Comparison of ENCODE assay signal across 8 cellular contexts in genomic region chr19:49666120-49666444, GRCh38. TPM values are rescaled to one million over a fixed set of nuclear protein-coding genes. Genes with fewer than 3 reads are reported as not detected.
DNase-seq lines count a peak whose midpoint lies in the region; ATAC-seq, FAIRE-seq and TF ChIP-seq lines count a peak whose summit lies in the region.

No MANE protein-coding gene starts in this region.

- H3K4me3 ChIP-seq in kidney (ENCODE audit: low read length in 2 of 2) (peak overlapping the region; percentile 86 to 98), thoracic aorta (peak overlapping the region; percentile 89)

- peak overlapping the region in 1 of 2 donors; percentile 88 for H3K27ac ChIP-seq in kidney (ENCODE audit: low read depth in 2 of 2, low read length in 2 of 2)
- peak overlapping the region in 1 of 2 donors; percentile 93 for H3K27ac ChIP-seq in thoracic aorta

- intact Hi-C loops in activated CD4-positive, alpha-beta T cell treated with anti-CD3 and anti-CD28 coated beads, Interleukin-2, amount 10 ng/mL, durations not matched to agents 24 days and 14 days (cut with micrococcal nuclease) = loop anchor here (10.0 kb wide), 1 partner anchor 1031 kb away; the partner anchor contains the start of gene DBP
- intact Hi-C loops in kidney (cut with DNase I) = no loop called here

- DNase-seq in activated CD4-positive, alpha-beta T cell treated with anti-CD3 and anti-CD28 coated beads, Interleukin-2, amount 10 ng/mL, durations not matched to agents 24 days and 14 days = no peak
- no peak for DNase-seq in activated CD4-positive, alpha-beta T cell treated with anti-CD3 and anti-CD28 coated beads for 1 hour
- DNase-seq in kidney (no peak), thoracic aorta (ENCODE audit: low spot score) (no peak), NCI-H526 treated with DMSO at 0.1 percent for 48 hours (lab: John Stamatoyannopoulos, UW) (no peak), cerebellar nuclear complex (lab: John Stamatoyannopoulos, UW) (no peak)

- peak overlapping the region; percentile 37 to 60 for H3K9ac ChIP-seq in kidney (ENCODE audit: low read length in 2 of 2)

- H3K9me3 ChIP-seq in kidney (ENCODE audit: control insufficient read depth in 1 of 2, low read length in 2 of 2) (no peaks in the 10 kb centered on the region), thoracic aorta (no peaks in the 10 kb centered on the region)

- no peaks in the 10 kb centered on the region for H3K27me3 ChIP-seq in thoracic aorta (replicated peaks; ENCODE audit: insufficient read depth)

- H3K36me3 ChIP-seq in kidney (ENCODE audit: control insufficient read depth in 1 of 2, insufficient read depth in 2 of 2, low read length in 2 of 2) = peaks cover 2 to 15% of the 10 kb centered on the region in 2 donors
- peaks cover 16% of the 10 kb centered on the region for H3K36me3 ChIP-seq in thoracic aorta

- H3K4me1 Mint-ChIP-seq in activated CD4-positive, alpha-beta T cell treated with anti-CD3 and anti-CD28 coated beads, Interleukin-2, amount 10 ng/mL, durations not matched to agents 24 days and 14 days = peaks cover 39% of the 10 kb centered on the region
- peaks cover 10% of the 10 kb centered on the region for H3K4me1 Mint-ChIP-seq in activated T-helper 17 cell treated with anti-CD3 and anti-CD28 coated beads, Interleukin-2, amount 50 U/mL, for 72 hours

- no peaks in the 10 kb centered on the region for H3K27me3 Mint-ChIP-seq in activated CD4-positive, alpha-beta T cell treated with anti-CD3 and anti-CD28 coated beads, Interleukin-2, amount 10 ng/mL, durations not matched to agents 24 days and 14 days
- H3K27me3 Mint-ChIP-seq in activated T-helper 17 cell treated with anti-CD3 and anti-CD28 coated beads, Interleukin-2, amount 50 U/mL, for 72 hours = no peaks in the 10 kb centered on the region

- peak overlapping the region; percentile 95 for H3K27ac Mint-ChIP-seq in activated CD4-positive, alpha-beta T cell treated with anti-CD3 and anti-CD28 coated beads, Interleukin-2, amount 10 ng/mL, durations not matched to agents 24 days and 14 days
- H3K27ac Mint-ChIP-seq in activated T-helper 17 cell treated with anti-CD3 and anti-CD28 coated beads, Interleukin-2, amount 50 U/mL, for 72 hours = peak overlapping the region; percentile 98

- no peaks in the 10 kb centered on the region for H3K9me3 Mint-ChIP-seq in activated CD4-positive, alpha-beta T cell treated with anti-CD3 and anti-CD28 coated beads, Interleukin-2, amount 10 ng/mL, durations not matched to agents 24 days and 14 days
- no peaks in the 10 kb centered on the region for H3K9me3 Mint-ChIP-seq in activated T-helper 17 cell treated with anti-CD3 and anti-CD28 coated beads, Interleukin-2, amount 50 U/mL, for 72 hours

- peaks cover 28% of the 10 kb centered on the region for H3K36me3 Mint-ChIP-seq in activated CD4-positive, alpha-beta T cell treated with anti-CD3 and anti-CD28 coated beads, Interleukin-2, amount 10 ng/mL, durations not matched to agents 24 days and 14 days (ENCODE audit: low read depth)
- H3K36me3 Mint-ChIP-seq in activated T-helper 17 cell treated with anti-CD3 and anti-CD28 coated beads, Interleukin-2, amount 50 U/mL, for 72 hours (ENCODE audit: low read depth) = peaks cover 62% of the 10 kb centered on the region

- no peak for ATAC-seq in activated T-helper 17 cell treated with anti-CD3 and anti-CD28 coated beads, Interleukin-2, amount 50 U/mL, for 72 hours (replicated peaks)
- ATAC-seq in thoracic aorta (ENCODE audit: insufficient number of reproducible peaks, low FRiP score, low read depth) (no peak), GM18907 (IDR thresholded peaks at IDR 0.05; ENCODE audit: unreplicated experiment) (no peak)

- peak overlapping the region; percentile 97 for H3K4me3 Mint-ChIP-seq in activated CD4-positive, alpha-beta T cell treated with anti-CD3 and anti-CD28 coated beads, Interleukin-2, amount 10 ng/mL, durations not matched to agents 24 days and 14 days
- peak overlapping the region; percentile 99 for H3K4me3 Mint-ChIP-seq in activated T-helper 17 cell treated with anti-CD3 and anti-CD28 coated beads, Interleukin-2, amount 50 U/mL, for 72 hours

- FAIRE-seq in kidney (lab: Jason Lieb, UNC) = no peak

- TF ChIP-seq CTCF in kidney (IDR thresholded peaks at IDR 0.05; ENCODE audit: borderline replicate concordance, extremely low read depth, insufficient read depth) (no peak), thoracic aorta (IDR thresholded peaks at IDR 0.05) (no peak)

- H3K4me1 ChIP-seq in kidney (ENCODE audit: control insufficient read depth in 1 of 2, insufficient read depth in 1 of 2, low read depth in 1 of 2, low read length in 2 of 2) = peaks cover 11 to 13% of the 10 kb centered on the region in 2 donors
- H3K4me1 ChIP-seq in thoracic aorta (ENCODE audit: control insufficient read depth in 1 of 2, low read depth in 2 of 2) = peaks cover 10 to 18% of the 10 kb centered on the region in 2 donors

RNA-seq across cellular contexts. Expression of gene BCL2L12, which starts 0.3 kb away (rescaled TPM):
- 69.3 and 72.0 TPM in 2 replicates for total RNA-seq in activated CD4-positive, alpha-beta T cell treated with anti-CD3 and anti-CD28 coated beads, Interleukin-2, amount 10 ng/mL, durations not matched to agents 24 days and 14 days
- total RNA-seq in activated T-helper 17 cell treated with anti-CD3 and anti-CD28 coated beads, Interleukin-2, amount 50 U/mL, for 72 hours = 10 to 100 TPM; 61.1 to 80.5 TPM
- total RNA-seq in kidney (14.4 TPM), thoracic aorta (1 to 10 TPM; 2.5 to 3.0 TPM)
- 13.5 TPM for polyA plus RNA-seq in kidney (ENCODE audit: insufficient read depth, low read depth, low replicate concordance)

RNA-seq across cellular contexts. Expression of gene IRF3, which starts 0.4 kb away (rescaled TPM):
- 146 and 151 TPM in 2 replicates for total RNA-seq in activated CD4-positive, alpha-beta T cell treated with anti-CD3 and anti-CD28 coated beads, Interleukin-2, amount 10 ng/mL, durations not matched to agents 24 days and 14 days
- 100 to 1,000 TPM; 150 to 218 TPM for total RNA-seq in activated T-helper 17 cell treated with anti-CD3 and anti-CD28 coated beads, Interleukin-2, amount 50 U/mL, for 72 hours
- total RNA-seq in kidney (84.9 TPM), thoracic aorta (10 to 100 TPM; 33.2 to 52.9 TPM)
- 64.5 TPM for polyA plus RNA-seq in kidney (ENCODE audit: insufficient read depth, low read depth, low replicate concordance)

RNA-seq across cellular contexts. Expression of gene PRMT1, which starts 11.0 kb away (rescaled TPM):
- total RNA-seq in activated CD4-positive, alpha-beta T cell treated with anti-CD3 and anti-CD28 coated beads, Interleukin-2, amount 10 ng/mL, durations not matched to agents 24 days and 14 days = 510 and 512 TPM in 2 replicates
- 100 to 1,000 TPM; 183 to 345 TPM for total RNA-seq in activated T-helper 17 cell treated with anti-CD3 and anti-CD28 coated beads, Interleukin-2, amount 50 U/mL, for 72 hours
- total RNA-seq in kidney (119 TPM), thoracic aorta (100 to 1,000 TPM; 116 to 118 TPM)
- 131 TPM for polyA plus RNA-seq in kidney (ENCODE audit: insufficient read depth, low read depth, low replicate concordance)

RNA-seq across cellular contexts. Expression of gene ADM5, which starts 23.3 kb away (rescaled TPM):
- 8.4 and 8.6 TPM in 2 replicates for total RNA-seq in activated CD4-positive, alpha-beta T cell treated with anti-CD3 and anti-CD28 coated beads, Interleukin-2, amount 10 ng/mL, durations not matched to agents 24 days and 14 days
- total RNA-seq in activated T-helper 17 cell treated with anti-CD3 and anti-CD28 coated beads, Interleukin-2, amount 50 U/mL, for 72 hours = 1 to 10 TPM; 8.5 to 8.6 TPM
- total RNA-seq in kidney (2.1 TPM), thoracic aorta (1 to 10 TPM; 2.8 to 6.4 TPM)
- 0.60 TPM for polyA plus RNA-seq in kidney (ENCODE audit: insufficient read depth, low read depth, low replicate concordance)

RNA-seq across cellular contexts. Expression of gene SCAF1, which starts 24.1 kb away (rescaled TPM):
- total RNA-seq in activated CD4-positive, alpha-beta T cell treated with anti-CD3 and anti-CD28 coated beads, Interleukin-2, amount 10 ng/mL, durations not matched to agents 24 days and 14 days = 75.0 and 84.9 TPM in 2 replicates
- total RNA-seq in activated T-helper 17 cell treated with anti-CD3 and anti-CD28 coated beads, Interleukin-2, amount 50 U/mL, for 72 hours = 10 to 100 TPM; 53.8 to 60.5 TPM
- total RNA-seq in kidney = 69.0 TPM
- 18.1 TPM for polyA plus RNA-seq in kidney (ENCODE audit: insufficient read depth, low read depth, low replicate concordance)
- total RNA-seq in thoracic aorta = 10 to 100 TPM; 27.3 to 30.6 TPM
